8 cellular contexts compared by ENCODE assay signal in genomic region chr2:75064691-75065396, GRCh38.
DNase-seq lines count a peak whose midpoint lies in the region; ATAC-seq, FAIRE-seq and TF ChIP-seq lines count a peak whose summit lies in the region.

No MANE protein-coding gene starts in this region.

- H4K20me1 ChIP-seq in PC-3 (ENCODE audit: low read length): no peaks in the 10 kb centered on the region

- H3K9ac ChIP-seq in PC-3 (ENCODE audit: low read length): no peak overlapping the region

- intact Hi-C loops in PC-3 (cut with micrococcal nuclease): loop anchor here (2.0 to 5.0 kb wide), 2 partner anchors 176 to 337 kb away; no protein-coding TSS in a partner anchor

- BruUV-seq in PC-3 (replicated peaks; lab: Mats Ljungman, UMichigan): no TSS peak

- H3K36me3 ChIP-seq in PC-3 (ENCODE audit: low read depth, low read length): no peaks in the 10 kb centered on the region

- H3K27ac ChIP-seq in PC-3 (ENCODE audit: low read length): no peak overlapping the region

- H3K4me3 ChIP-seq in AG09309 (ENCODE audit: control insufficient read depth, low read depth, low read length): no peak overlapping the region
- no peak overlapping the region for H3K4me3 ChIP-seq in PC-3 (ENCODE audit: low read length)

- H3F3A ChIP-seq in PC-3 (ENCODE audit: low read length, unreplicated experiment): no peaks in the 10 kb centered on the region

- no peak overlapping the region for H2AFZ ChIP-seq in PC-3 (ENCODE audit: low read length)

- peak; percentile 88 for TF ChIP-seq CTCF in AG09309 (IDR thresholded peaks at IDR 0.05; ENCODE audit: control insufficient read depth, insufficient read depth, low read depth, low read length, missing control alignments)
- TF ChIP-seq CTCF in PC-3 (conservative IDR thresholded peaks at IDR 0.05; ENCODE audit: low read depth, low read length): peak; percentile 97

- POLR2A ChIA-PET in PC-3 (lab: Charles Lee; ENCODE audit: unreplicated experiment): interaction anchor here (0.7 kb wide), 1 partner anchor 94 kb away, joined by 4 read pairs; no protein-coding TSS in a partner anchor

- no peaks in the 10 kb centered on the region for H3K9me3 ChIP-seq in PC-3 (ENCODE audit: low read length)

- no peaks in the 10 kb centered on the region for H3K79me2 ChIP-seq in PC-3 (ENCODE audit: low read length)

- peak; percentile 76 for FAIRE-seq in GM18507 (lab: Jason Lieb, UNC)

- H3K9me2 ChIP-seq in PC-3 (replicated peaks; ENCODE audit: low read length): no peaks in the 10 kb centered on the region

- H3K4me1 ChIP-seq in PC-3 (ENCODE audit: insufficient read depth, low read length): no peaks in the 10 kb centered on the region

- CTCF ChIA-PET in PC-3 (lab: Charles Lee): interaction anchor here (1.0 kb wide), 1 partner anchor 93 kb away, joined by 3 read pairs; no protein-coding TSS in a partner anchor

- ATAC-seq in HG03439 (IDR thresholded peaks at IDR 0.05; ENCODE audit: unreplicated experiment): peak; percentile 80
- peak; percentile 86 for ATAC-seq in PC-3
- no peak for ATAC-seq in GM21447 (IDR thresholded peaks at IDR 0.05; ENCODE audit: unreplicated experiment)

- DNase-seq in AG09309 (ENCODE audit: low read depth): no peak
- DNase-seq in GM18507 (ENCODE audit: extremely low spot score, insufficient read length, low read depth): peak; percentile 44
- peak; percentile 72 for DNase-seq in PC-3
- DNase-seq in activated T-helper 1 cell treated with Interleukin-2 at 50 U/mL for 16 hours (ENCODE audit: low read depth): peak; percentile 21
- DNase-seq in glomerular visceral epithelial cell (ENCODE audit: extremely low spot score): peak; percentile 45
- peak; percentile 44 for DNase-seq in renal cortical epithelial cell (ENCODE audit: low read depth)

- no peaks in the 10 kb centered on the region for H3K27me3 ChIP-seq in PC-3 (ENCODE audit: low read length)

- no peak overlapping the region for H3K4me2 ChIP-seq in PC-3 (ENCODE audit: low read length)
